1 cellular context compared by ENCODE assay signal in genomic region chr7:16409777-16410176, GRCh38.
TF ChIP-seq lines count a peak whose summit lies in the region.

No MANE protein-coding gene starts in this region.

TF ChIP-seq in SK-N-SH, 30 proteins besides CTCF, POLR2A, EP300 and RAD21:
- TF ChIP-seq MEF2A (IDR thresholded peaks at IDR 0.05; ENCODE audit: borderline replicate concordance, low read depth) (no peak), TAF1 (IDR thresholded peaks at IDR 0.05; ENCODE audit: borderline replicate concordance, low read depth, low read length) (no peak), RCOR1 (IDR thresholded peaks at IDR 0.05; ENCODE audit: low read length) (no peak), RXRA (IDR thresholded peaks at IDR 0.05; ENCODE audit: borderline replicate concordance, low read depth) (no peak), NRF1 (IDR thresholded peaks at IDR 0.05; ENCODE audit: low read depth, low read length) (no peak), JUND (IDR thresholded peaks at IDR 0.05) (no peak), CHD2 (IDR thresholded peaks at IDR 0.05; ENCODE audit: low read length, partially characterized antibody) (no peak), FOSL2 (IDR thresholded peaks at IDR 0.05; ENCODE audit: borderline replicate concordance, low read depth) (no peak), PBX3 (IDR thresholded peaks at IDR 0.05) (no peak), FOXM1 (IDR thresholded peaks at IDR 0.05; ENCODE audit: low read depth) (no peak), TCF12 (IDR thresholded peaks at IDR 0.05) (no peak), IRF3 (IDR thresholded peaks at IDR 0.05; ENCODE audit: low read depth, low read length) (no peak), SMC3 (IDR thresholded peaks at IDR 0.05; ENCODE audit: low read depth, low read length) (no peak), USF1 (IDR thresholded peaks at IDR 0.05; ENCODE audit: borderline replicate concordance, low read depth) (no peak), REST (IDR thresholded peaks at IDR 0.05; ENCODE audit: low read depth, low read length) (no peak), MXI1 (IDR thresholded peaks at IDR 0.05; ENCODE audit: low read depth, low read length) (no peak), MAX (IDR thresholded peaks at IDR 0.05; ENCODE audit: low read depth) (no peak), USF2 (IDR thresholded peaks at IDR 0.05; ENCODE audit: borderline replicate concordance, low read depth, low read length) (no peak), EZH2phosphoT487 (IDR thresholded peaks at IDR 0.05; ENCODE audit: borderline replicate concordance, low read depth) (no peak), TEAD4 (IDR thresholded peaks at IDR 0.05; ENCODE audit: borderline replicate concordance, insufficient read depth) (no peak)
